ENCODE assay signal across 1 cellular context in genomic region chr2:177602611-177603164, GRCh38.
TF ChIP-seq lines count a peak whose summit lies in the region.

No MANE protein-coding gene starts in this region.

TF ChIP-seq in HepG2, 621 proteins besides CTCF, POLR2A, EP300 and RAD21 (continued from another document and continues in another):
- no peak for TF ChIP-seq ZNF335 (CRISPR knock-in tag; IDR thresholded peaks at IDR 0.05)
- no peak for TF ChIP-seq ZSCAN12 (CRISPR knock-in tag; IDR thresholded peaks at IDR 0.05)
- no peak; the same call in 1 of the 2 replicates for TF ChIP-seq DMAP1 (CRISPR knock-in tag; IDR thresholded peaks at IDR 0.05)
- TF ChIP-seq ZFP36L1 (CRISPR knock-in tag; IDR thresholded peaks at IDR 0.05): no peak
- no peak for TF ChIP-seq ZNF781 (CRISPR knock-in tag; IDR thresholded peaks at IDR 0.05; ENCODE audit: borderline replicate concordance, not compliant biosample characterization)
- no peak for TF ChIP-seq GATA4 (IDR thresholded peaks at IDR 0.05; ENCODE audit: borderline replicate concordance, low read depth)
- no peak for TF ChIP-seq ZNF276 (CRISPR knock-in tag; IDR thresholded peaks at IDR 0.05; ENCODE audit: low read depth)
- TF ChIP-seq REXO4 (CRISPR knock-in tag; IDR thresholded peaks at IDR 0.05; ENCODE audit: borderline replicate concordance): no peak
- peak; percentile 79; the same call in 1 of the 2 replicates for TF ChIP-seq SALL1 (CRISPR knock-in tag; IDR thresholded peaks at IDR 0.05)
- no peak for TF ChIP-seq ZNF570 (CRISPR knock-in tag; IDR thresholded peaks at IDR 0.05; ENCODE audit: borderline replicate concordance)
- no peak for TF ChIP-seq ZHX1 (CRISPR knock-in tag; IDR thresholded peaks at IDR 0.05; ENCODE audit: low read depth)
- no peak for TF ChIP-seq TOPORS (CRISPR knock-in tag; IDR thresholded peaks at IDR 0.05)
- TF ChIP-seq PCBP2 (optimal IDR thresholded peaks at IDR 0.05; ENCODE audit: low read depth, low read length, poor library complexity, severe bottlenecking): no peak
- no peak for TF ChIP-seq SETDB1 (CRISPR knock-in tag; IDR thresholded peaks at IDR 0.05; ENCODE audit: borderline replicate concordance)
- no peak for TF ChIP-seq ETV6 (CRISPR knock-in tag; conservative IDR thresholded peaks at IDR 0.05)
- TF ChIP-seq, protein P1, sequence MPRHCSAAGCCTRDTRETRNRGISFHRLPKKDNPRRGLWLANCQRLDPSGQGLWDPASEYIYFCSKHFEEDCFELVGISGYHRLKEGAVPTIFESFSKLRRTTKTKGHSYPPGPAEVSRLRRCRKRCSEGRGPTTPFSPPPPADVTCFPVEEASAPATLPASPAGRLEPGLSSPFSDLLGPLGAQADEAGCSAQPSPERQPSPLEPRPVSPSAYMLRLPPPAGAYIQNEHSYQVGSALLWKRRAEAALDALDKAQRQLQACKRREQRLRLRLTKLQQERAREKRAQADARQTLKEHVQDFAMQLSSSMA (CRISPR knock-in tag; IDR thresholded peaks at IDR 0.05): no peak
- TF ChIP-seq NR1H2 (CRISPR knock-in tag; IDR thresholded peaks at IDR 0.05; ENCODE audit: borderline replicate concordance, low read depth): no peak
- peak; percentile 57 for TF ChIP-seq THAP11 (CRISPR knock-in tag; IDR thresholded peaks at IDR 0.05)
- TF ChIP-seq ZBTB20 (CRISPR knock-in tag; IDR thresholded peaks at IDR 0.05; ENCODE audit: borderline replicate concordance, low read depth): peak; percentile 88; the same call in 1 of the 2 replicates
- no peak for TF ChIP-seq ZNF639 (CRISPR knock-in tag; conservative IDR thresholded peaks at IDR 0.05)
- TF ChIP-seq SOX6 (IDR thresholded peaks at IDR 0.05): no peak
- TF ChIP-seq SOX6 (CRISPR knock-in tag; IDR thresholded peaks at IDR 0.05): peak; percentile 45; the same call in 1 of the 2 replicates
- TF ChIP-seq STAG1 (CRISPR knock-in tag; IDR thresholded peaks at IDR 0.05): 0 out of 2 replicates have a peak, but pooled peaks have one; percentile 4
- peak; percentile 65 for TF ChIP-seq RXRB (CRISPR knock-in tag; IDR thresholded peaks at IDR 0.05; ENCODE audit: borderline replicate concordance)
- no peak for TF ChIP-seq EEA1 (CRISPR knock-in tag; IDR thresholded peaks at IDR 0.05; ENCODE audit: borderline replicate concordance)
- no peak for TF ChIP-seq XRCC5 (optimal IDR thresholded peaks at IDR 0.05; ENCODE audit: low read length)
- TF ChIP-seq HBP1 (CRISPR knock-in tag; IDR thresholded peaks at IDR 0.05; ENCODE audit: low read depth): no peak
- TF ChIP-seq ZNF75D (CRISPR knock-in tag; IDR thresholded peaks at IDR 0.05; ENCODE audit: borderline replicate concordance): no peak
- peak; percentile 69; the same call in 1 of the 2 replicates for TF ChIP-seq ZNF605 (CRISPR knock-in tag; IDR thresholded peaks at IDR 0.05)
- peak; percentile 32; the same call in 1 of the 2 replicates for TF ChIP-seq ZNF331 (CRISPR knock-in tag; IDR thresholded peaks at IDR 0.05)
- no peak for TF ChIP-seq ZNF770 (CRISPR knock-in tag; IDR thresholded peaks at IDR 0.05)
- TF ChIP-seq SKI (IDR thresholded peaks at IDR 0.05; ENCODE audit: partially characterized antibody): no peak
- TF ChIP-seq KAT8 (CRISPR knock-in tag; IDR thresholded peaks at IDR 0.05): peak; percentile 43; the same call in 1 of the 2 replicates
- TF ChIP-seq ZMYM3 (CRISPR knock-in tag; IDR thresholded peaks at IDR 0.05): no peak
- TF ChIP-seq SUZ12 (IDR thresholded peaks at IDR 0.05; ENCODE audit: low read depth, low read length): no peak
- no peak for TF ChIP-seq NFIB (CRISPR knock-in tag; IDR thresholded peaks at IDR 0.05; ENCODE audit: borderline replicate concordance)
- no peak for TF ChIP-seq ELF4 (CRISPR knock-in tag; IDR thresholded peaks at IDR 0.05; ENCODE audit: borderline replicate concordance)
- TF ChIP-seq CHCHD3 (CRISPR knock-in tag; IDR thresholded peaks at IDR 0.05): no peak
- TF ChIP-seq RBM22 (optimal IDR thresholded peaks at IDR 0.05; ENCODE audit: low read length): no peak
- TF ChIP-seq ZNF496 (CRISPR knock-in tag; IDR thresholded peaks at IDR 0.05; ENCODE audit: insufficient replicate concordance): no peak
- TF ChIP-seq, protein P2, sequence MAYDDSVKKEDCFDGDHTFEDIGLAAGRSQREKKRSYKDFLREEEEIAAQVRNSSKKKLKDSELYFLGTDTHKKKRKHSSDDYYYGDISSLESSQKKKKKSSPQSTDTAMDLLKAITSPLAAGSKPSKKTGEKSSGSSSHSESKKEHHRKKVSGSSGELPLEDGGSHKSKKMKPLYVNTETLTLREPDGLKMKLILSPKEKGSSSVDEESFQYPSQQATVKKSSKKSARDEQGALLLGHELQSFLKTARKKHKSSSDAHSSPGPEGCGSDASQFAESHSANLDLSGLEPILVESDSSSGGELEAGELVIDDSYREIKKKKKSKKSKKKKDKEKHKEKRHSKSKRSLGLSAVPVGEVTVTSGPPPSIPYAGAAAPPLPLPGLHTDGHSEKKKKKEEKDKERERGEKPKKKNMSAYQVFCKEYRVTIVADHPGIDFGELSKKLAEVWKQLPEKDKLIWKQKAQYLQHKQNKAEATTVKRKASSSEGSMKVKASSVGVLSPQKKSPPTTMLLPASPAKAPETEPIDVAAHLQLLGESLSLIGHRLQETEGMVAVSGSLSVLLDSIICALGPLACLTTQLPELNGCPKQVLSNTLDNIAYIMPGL (CRISPR knock-in tag; IDR thresholded peaks at IDR 0.05; ENCODE audit: borderline replicate concordance in 1 of 2, low read depth in 1 of 2): 0 out of 4 replicates have a peak, but pooled peaks of 1 of the 2 experiments have one; percentile 50
- TF ChIP-seq ZNF33B (CRISPR knock-in tag; IDR thresholded peaks at IDR 0.05): no peak
- TF ChIP-seq, protein P3, sequence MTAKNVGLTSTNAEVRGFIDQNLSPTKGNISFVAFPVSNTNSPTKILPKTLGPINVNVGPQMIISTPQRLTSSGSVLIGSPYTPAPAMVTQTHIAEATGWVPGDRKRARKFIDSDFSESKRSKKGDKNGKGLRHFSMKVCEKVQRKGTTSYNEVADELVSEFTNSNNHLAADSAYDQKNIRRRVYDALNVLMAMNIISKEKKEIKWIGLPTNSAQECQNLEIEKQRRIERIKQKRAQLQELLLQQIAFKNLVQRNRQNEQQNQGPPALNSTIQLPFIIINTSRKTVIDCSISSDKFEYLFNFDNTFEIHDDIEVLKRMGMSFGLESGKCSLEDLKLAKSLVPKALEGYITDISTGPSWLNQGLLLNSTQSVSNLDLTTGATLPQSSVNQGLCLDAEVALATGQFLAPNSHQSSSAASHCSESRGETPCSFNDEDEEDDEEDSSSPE (CRISPR knock-in tag; IDR thresholded peaks at IDR 0.05): no peak
- no peak for TF ChIP-seq FOXP1 (IDR thresholded peaks at IDR 0.05)
- peak; percentile 57; the same call in 1 of the 2 replicates for TF ChIP-seq FOXP1 (CRISPR knock-in tag; IDR thresholded peaks at IDR 0.05)
- TF ChIP-seq, protein P4, sequence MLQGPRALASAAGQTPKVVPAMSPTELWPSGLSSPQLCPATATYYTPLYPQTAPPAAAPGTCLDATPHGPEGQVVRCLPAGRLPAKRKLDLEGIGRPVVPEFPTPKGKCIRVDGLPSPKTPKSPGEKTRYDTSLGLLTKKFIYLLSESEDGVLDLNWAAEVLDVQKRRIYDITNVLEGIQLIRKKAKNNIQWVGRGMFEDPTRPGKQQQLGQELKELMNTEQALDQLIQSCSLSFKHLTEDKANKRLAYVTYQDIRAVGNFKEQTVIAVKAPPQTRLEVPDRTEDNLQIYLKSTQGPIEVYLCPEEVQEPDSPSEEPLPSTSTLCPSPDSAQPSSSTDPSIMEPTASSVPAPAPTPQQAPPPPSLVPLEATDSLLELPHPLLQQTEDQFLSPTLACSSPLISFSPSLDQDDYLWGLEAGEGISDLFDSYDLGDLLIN (CRISPR knock-in tag; IDR thresholded peaks at IDR 0.05; ENCODE audit: borderline replicate concordance): no peak
- no peak; the same call in 1 of the 2 replicates for TF ChIP-seq HNF1B (CRISPR knock-in tag; IDR thresholded peaks at IDR 0.05)
- peak; percentile 56; the same call in 1 of the 2 replicates for TF ChIP-seq IRF2 (CRISPR knock-in tag; IDR thresholded peaks at IDR 0.05)
- no peak for TF ChIP-seq ZNF563 (CRISPR knock-in tag; IDR thresholded peaks at IDR 0.05)
- TF ChIP-seq ZSCAN5A (CRISPR knock-in tag; IDR thresholded peaks at IDR 0.05; ENCODE audit: borderline replicate concordance): no peak
- no peak for TF ChIP-seq ZNF160 (CRISPR knock-in tag; IDR thresholded peaks at IDR 0.05)
